9 cellular contexts compared by ENCODE assay signal in the genomic region with DNA sequence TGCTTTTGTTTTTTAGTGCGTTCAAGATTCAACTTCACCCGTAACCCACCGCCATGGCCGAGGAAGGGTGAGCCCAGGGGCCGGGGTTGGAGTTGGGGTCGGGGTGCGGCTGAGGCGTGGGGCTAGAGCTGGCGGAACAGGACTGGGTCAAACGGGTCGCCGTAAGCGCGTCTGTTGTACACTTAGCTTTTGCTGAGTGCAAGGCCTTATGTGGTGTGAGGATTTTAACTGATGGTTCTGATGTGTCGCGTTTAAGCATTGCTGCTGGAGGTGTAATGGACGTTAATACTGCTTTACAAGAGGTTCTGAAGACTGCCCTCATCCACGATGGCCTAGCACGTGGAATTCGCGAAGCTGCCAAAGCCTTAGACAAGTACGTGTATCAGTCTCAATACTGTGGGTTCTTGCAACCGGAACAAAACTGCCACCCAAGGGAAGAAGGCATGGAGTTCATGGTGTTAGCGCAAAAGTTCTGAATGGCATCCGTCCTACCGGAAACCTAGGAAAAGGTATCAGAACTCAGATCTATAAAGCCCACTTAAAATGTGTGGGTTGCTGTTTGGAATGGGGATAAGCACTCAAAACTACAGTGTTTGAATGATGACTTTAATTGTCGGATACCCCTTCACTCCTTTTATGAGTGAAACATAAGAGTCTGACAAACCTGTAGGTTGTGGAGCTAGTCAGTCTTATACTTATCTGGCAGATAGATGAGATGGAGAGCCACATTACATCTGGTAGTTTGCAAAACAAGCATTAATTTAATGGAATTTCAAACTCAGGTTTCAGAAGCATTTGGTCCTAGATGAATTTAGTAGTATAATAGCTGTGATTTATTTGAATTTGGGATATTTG. TPM values are rescaled to one million over a fixed set of nuclear protein-coding genes. Genes with fewer than 3 reads are reported as not detected.
DNase-seq lines count a peak whose midpoint lies in the region; ATAC-seq and TF ChIP-seq lines count a peak whose summit lies in the region.
"Had no signal": no experiment of that assay in that cellular context is flagged by ENCODE, and none has a peak within 500 bp of the region (broad histone marks: within the 10 kb centered on the region; RNA-seq: fewer than 3 reads in every experiment).

No MANE protein-coding gene starts in this region.

- POLR2A ChIA-PET in AG04449 (lab: Yijun Ruan, JAX), result interaction anchor here (0.6 to 2.6 kb wide), 10 partner anchors 8 to 737 kb away, joined by 3 to 18 read pairs (median 7); a partner anchor contains a TSS

- no peaks in the 10 kb centered on the region for H3K27me3 ChIP-seq in spleen (replicated peaks in 1 of 7)

- peaks cover 15% of the 10 kb centered on the region for H3K27me3 Mint-ChIP-seq in activated T-helper 2 cell treated with anti-CD3 and anti-CD28 coated beads, Interferon-gamma antibody, Interleukin-2, Interleukin-4, amounts not matched to agents 10 μg/mL and 5 μg/mL and 100 μg/mL, durations not matched to agents 14 hours and 24 hours and 36 hours (ENCODE audit: low read depth)

- H3K4me1 ChIP-seq in spleen, result peaks cover 23 to 62% (median 41%) of the 10 kb centered on the region in 6 donors

- TF ChIP-seq POLR2A in spleen (IDR thresholded peaks at IDR 0.05), result no peak

- H3K4me3 Mint-ChIP-seq in activated T-helper 2 cell treated with anti-CD3 and anti-CD28 coated beads, Interferon-gamma antibody, Interleukin-2, Interleukin-4, amounts not matched to agents 10 μg/mL and 5 μg/mL and 100 μg/mL, durations not matched to agents 14 hours and 24 hours and 36 hours (ENCODE audit: low read depth), result peak overlapping the region; percentile 99

- H3K4me3 ChIP-seq in AG04449 (ENCODE audit: low read depth, low read length), result peak overlapping the region; percentile 90
- peak overlapping the region; percentile 86 to 96 (median 92) for H3K4me3 ChIP-seq in spleen

- intact Hi-C loops in activated T-helper 2 cell treated with anti-CD3 and anti-CD28 coated beads, Interferon-gamma antibody, Interleukin-2, Interleukin-4, amounts not matched to agents 10 μg/mL and 5 μg/mL and 100 μg/mL, durations not matched to agents 14 hours and 24 hours and 36 hours (cut with micrococcal nuclease), result loop anchor here (1.0 to 5.0 kb wide), 5 partner anchors 17 to 1187 kb away; a partner anchor contains a TSS
- intact Hi-C loops in left ventricle myocardium superior (cut with micrococcal nuclease) (no loop called here), spleen (cut with DNase I; ENCODE audit: low total_unique reads) (no loop called here)

- H3K36me3 Mint-ChIP-seq in activated T-helper 2 cell treated with anti-CD3 and anti-CD28 coated beads, Interferon-gamma antibody, Interleukin-2, Interleukin-4, amounts not matched to agents 10 μg/mL and 5 μg/mL and 100 μg/mL, durations not matched to agents 14 hours and 24 hours and 36 hours (ENCODE audit: low read depth), result peaks cover 59% of the 10 kb centered on the region

- peak overlapping the region; percentile 72 to 99 (median 96) for H3K27ac ChIP-seq in spleen

- H3K36me3 ChIP-seq in spleen, result peaks cover 0 to 49% (median 40%) of the 10 kb centered on the region in 6 donors

- H3K27ac Mint-ChIP-seq in activated T-helper 2 cell treated with anti-CD3 and anti-CD28 coated beads, Interferon-gamma antibody, Interleukin-2, Interleukin-4, amounts not matched to agents 10 μg/mL and 5 μg/mL and 100 μg/mL, durations not matched to agents 14 hours and 24 hours and 36 hours, result peak overlapping the region; percentile 95

- TF ChIP-seq CTCF in AG04449 (IDR thresholded peaks at IDR 0.05; ENCODE audit: insufficient read depth, low read length, missing control alignments), result no peak
- no peak for TF ChIP-seq CTCF in spleen (IDR thresholded peaks at IDR 0.05 in 8 of 11, conservative IDR thresholded peaks at IDR 0.05 in 3 of 11)

- DNase-seq in AG04449 (ENCODE audit: low read depth, low spot score) (no peak), left ventricle myocardium superior (no peak), spleen (no peak), 8988T (no peak)
- DNase-seq in activated T-helper 2 cell treated with anti-CD3 and anti-CD28 coated beads, Interferon-gamma antibody, Interleukin-2, Interleukin-4, amounts not matched to agents 10 μg/mL and 5 μg/mL and 100 μg/mL, durations not matched to agents 14 hours and 24 hours and 36 hours (ENCODE audit: low spot score), result no peak

- CTCF ChIA-PET in AG04449 (lab: Yijun Ruan, JAX), result interaction anchor here (1.2 to 2.5 kb wide), 2 partner anchors 16 to 535 kb away, joined by 4 to 10 read pairs; no protein-coding TSS in a partner anchor

- H3K4me1 Mint-ChIP-seq in activated T-helper 2 cell treated with anti-CD3 and anti-CD28 coated beads, Interferon-gamma antibody, Interleukin-2, Interleukin-4, amounts not matched to agents 10 μg/mL and 5 μg/mL and 100 μg/mL, durations not matched to agents 14 hours and 24 hours and 36 hours (ENCODE audit: low read depth), result peaks cover 41% of the 10 kb centered on the region

- no peaks in the 10 kb centered on the region for H3K9me3 Mint-ChIP-seq in activated T-helper 2 cell treated with anti-CD3 and anti-CD28 coated beads, Interferon-gamma antibody, Interleukin-2, Interleukin-4, amounts not matched to agents 10 μg/mL and 5 μg/mL and 100 μg/mL, durations not matched to agents 14 hours and 24 hours and 36 hours

- ATAC-seq in GM19395 (IDR thresholded peaks at IDR 0.05; ENCODE audit: unreplicated experiment), result peak; percentile 8
- peak; percentile 7 for ATAC-seq in HG03571 (IDR thresholded peaks at IDR 0.05; ENCODE audit: unreplicated experiment)
- ATAC-seq in left ventricle myocardium superior, result peak; percentile 2
- ATAC-seq in GM18519 (IDR thresholded peaks at IDR 0.05; ENCODE audit: low FRiP score, unreplicated experiment), result no peak

- no peaks in the 10 kb centered on the region for H3K9me3 ChIP-seq in spleen

- WGBS in spleen, 5 donors, result 0 to 2% (median 1%) methylated on average over 24 to 27 of the region's 27 CpGs

RNA-seq across cellular contexts. Expression of a gene that starts 0.6 kb away (rescaled TPM):
- 1,179 and 1,223 TPM in 2 replicates for total RNA-seq in activated T-helper 2 cell treated with anti-CD3 and anti-CD28 coated beads, Interferon-gamma antibody, Interleukin-2, Interleukin-4, amounts not matched to agents 10 μg/mL and 5 μg/mL and 100 μg/mL, durations not matched to agents 14 hours and 24 hours and 36 hours
- total RNA-seq in left ventricle myocardium superior (471 TPM), spleen (1,000 to 10,000 TPM; 1,001 to 1,609 (median 1,342) TPM)
- polyA plus RNA-seq in spleen, result 1,000 to 10,000 TPM; 3,955 to 4,556 (median 4,295) TPM

RNA-seq across cellular contexts. Expression of a gene that starts 16.5 kb away (rescaled TPM):
- 3.6 TPM in 2 replicates for total RNA-seq in activated T-helper 2 cell treated with anti-CD3 and anti-CD28 coated beads, Interferon-gamma antibody, Interleukin-2, Interleukin-4, amounts not matched to agents 10 μg/mL and 5 μg/mL and 100 μg/mL, durations not matched to agents 14 hours and 24 hours and 36 hours
- 3.3 TPM for total RNA-seq in left ventricle myocardium superior
- 10 to 100 TPM in 4 of 7 donors, 1 to 10 TPM in 3; 6.0 to 19.1 (median 11.2) TPM for total RNA-seq in spleen
- 10 to 100 TPM in 2 of 3 donors, 1 to 10 TPM in 1; 6.2 to 15.0 (median 12.0) TPM for polyA plus RNA-seq in spleen

RNA-seq across cellular contexts. Expression of a gene that starts 57.2 kb away (rescaled TPM):
- 4.7 and 5.0 TPM in 2 replicates for total RNA-seq in activated T-helper 2 cell treated with anti-CD3 and anti-CD28 coated beads, Interferon-gamma antibody, Interleukin-2, Interleukin-4, amounts not matched to agents 10 μg/mL and 5 μg/mL and 100 μg/mL, durations not matched to agents 14 hours and 24 hours and 36 hours
- total RNA-seq in left ventricle myocardium superior, result 1.9 TPM
- 100 to 1,000 TPM in 5 of 7 donors, 10 to 100 TPM in 2; 65.9 to 349 (median 173) TPM for total RNA-seq in spleen
- 10 to 100 TPM; 15.4 to 37.1 (median 26.0) TPM for polyA plus RNA-seq in spleen
- total RNA-seq: pulmonary artery endothelial cell had no signal

Comparison
In these comparisons a context has a peak if more than half of its experiments do, and no peak if none do; other contexts are left out.
1. RNA of a gene that starts 57.2 kb away (total RNA-seq): 65.9 to 349 TPM in spleen; 4.7 to 5.0 TPM in activated T-helper 2 cell treated with anti-CD3 and anti-CD28 coated beads, Interferon-gamma antibody, Interleukin-2, Interleukin-4, amounts not matched to agents 10 μg/mL and 5 μg/mL and 100 μg/mL, durations not matched to agents 14 hours and 24 hours and 36 hours and 1.9 TPM in left ventricle myocardium superior (single experiment); every median in the first group is over 10 times any median in the second.